Comparison of ENCODE assay signal across 22 cellular contexts in the genomic region with DNA sequence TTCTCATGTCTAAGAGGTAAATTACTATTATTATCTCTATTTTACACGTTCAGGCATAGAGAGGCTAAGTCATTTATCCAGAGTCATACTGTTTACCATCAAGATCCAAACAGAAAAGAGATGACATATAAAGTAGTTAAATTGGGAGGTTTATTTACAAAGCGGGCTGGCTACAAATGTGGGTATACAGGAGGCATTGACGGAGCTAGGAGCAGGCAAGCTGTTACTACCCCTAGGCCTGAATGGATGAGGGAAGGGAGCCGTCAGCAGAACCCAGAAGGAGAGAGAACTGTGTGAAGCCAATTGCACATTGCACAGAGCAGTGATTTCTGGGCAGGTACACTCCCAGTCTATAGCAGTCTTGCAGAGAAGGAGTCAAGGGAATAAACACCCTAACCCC. TPM values are rescaled to one million over a fixed set of nuclear protein-coding genes. Genes with fewer than 3 reads are reported as not detected.
DNase-seq lines count a peak whose midpoint lies in the region; ATAC-seq and TF ChIP-seq lines count a peak whose summit lies in the region.
"Had no signal": no experiment of that assay in that cellular context is flagged by ENCODE, and none has a peak within 500 bp of the region (broad histone marks: within the 10 kb centered on the region; RNA-seq: fewer than 3 reads in every experiment).

No MANE protein-coding gene starts in this region.

- H3K36me3 ChIP-seq in RWPE2 (ENCODE audit: low read depth): no peaks in the 10 kb centered on the region
- H3K36me3 ChIP-seq: BLaER1 had no signal

- no peaks in the 10 kb centered on the region for H3K9me3 ChIP-seq in RWPE2 (ENCODE audit: severe bottlenecking)
- H3K9me3 ChIP-seq: BLaER1 had no signal

- no peak for TF ChIP-seq POLR2A in lower leg skin (IDR thresholded peaks at IDR 0.05)

- no peaks in the 10 kb centered on the region for H3K4me1 ChIP-seq in RWPE2 (ENCODE audit: insufficient read depth, poor library complexity, severe bottlenecking)
- H3K4me1 ChIP-seq: BLaER1 had no signal

- H3K4me3 ChIP-seq in RWPE2 (ENCODE audit: severe bottlenecking) (no peak overlapping the region), lower leg skin (ENCODE audit: low read depth, poor library complexity, severe bottlenecking) (no peak overlapping the region)
- H3K4me3 ChIP-seq: BLaER1 had no signal

- ATAC-seq in RWPE2 (ENCODE audit: low read depth) (0 out of 3 replicates have a peak, but pooled peaks have one; percentile 10), GM18520 (IDR thresholded peaks at IDR 0.05; ENCODE audit: unreplicated experiment) (no peak), GM21381 (IDR thresholded peaks at IDR 0.05; ENCODE audit: unreplicated experiment) (no peak)
- ATAC-seq: CD8-positive, alpha-beta T cell had no signal

- DNase-seq in DMS153 (lab: John Stamatoyannopoulos, UW): peak; percentile 19
- no peak for DNase-seq in DMS153 treated with DMSO at 0.1 percent for 48 hours (lab: John Stamatoyannopoulos, UW; ENCODE audit: unreplicated experiment)
- DNase-seq in NCI-H2227 (lab: John Stamatoyannopoulos, UW; ENCODE audit: unreplicated experiment): peak; percentile 66
- no peak for DNase-seq in RWPE2 (ENCODE audit: low spot score)
- no peak for DNase-seq in lower leg skin (ENCODE audit: low spot score in 2 of 2)
- DNase-seq in NCI-H187 (lab: John Stamatoyannopoulos, UW): no peak
- DNase-seq: ACHN; Calu3; CD8-positive, alpha-beta T cell; DMS53; EL; GF-D8; Kasumi-1; NCI-H2107; NCI-H510A; Right ventricle myocardium superior; T-helper 2 cell had no signal

- WGBS in lower leg skin, 2 donors: 89 to 92% methylated on average over 4 of the region's 4 CpGs

- H3K27ac ChIP-seq in RWPE2 (ENCODE audit: poor library complexity, severe bottlenecking): no peak overlapping the region
- H3K27ac ChIP-seq: 22Rv1, BLaER1 had no signal

- no peak for TF ChIP-seq CTCF in RWPE2 (IDR thresholded peaks at IDR 0.05; ENCODE audit: poor library complexity, severe bottlenecking)
- no peak for TF ChIP-seq CTCF in lower leg skin (IDR thresholded peaks at IDR 0.05)

- no peaks in the 10 kb centered on the region for H3K27me3 ChIP-seq in RWPE2 (ENCODE audit: insufficient read depth, poor library complexity, severe bottlenecking)
- H3K27me3 ChIP-seq: BLaER1 had no signal

- intact Hi-C loops in lower leg skin (cut with DNase I; ENCODE audit: low total_unique reads): no loop called here

RNA-seq across cellular contexts. Expression of a gene that starts 39.8 kb away (rescaled TPM):
- total RNA-seq in lower leg skin: 10 to 100 TPM in 1 of 4 donors, 1 to 10 TPM in 3; 2.4 to 11.0 (median 5.5) TPM
- total RNA-seq: Calu3, MCF 10A had no signal

Comparison
In these comparisons a context has a peak if more than half of its experiments do, and no peak if none do; other contexts are left out.
1. DNase-seq: peak in DMS153 (single experiment) and NCI-H2227 (single experiment); none in DMS153 treated with DMSO at 0.1 percent for 48 hours (single experiment), RWPE2 (single experiment), lower leg skin (0 of 2) and NCI-H187 (0 of 2).